In the genomic region with DNA sequence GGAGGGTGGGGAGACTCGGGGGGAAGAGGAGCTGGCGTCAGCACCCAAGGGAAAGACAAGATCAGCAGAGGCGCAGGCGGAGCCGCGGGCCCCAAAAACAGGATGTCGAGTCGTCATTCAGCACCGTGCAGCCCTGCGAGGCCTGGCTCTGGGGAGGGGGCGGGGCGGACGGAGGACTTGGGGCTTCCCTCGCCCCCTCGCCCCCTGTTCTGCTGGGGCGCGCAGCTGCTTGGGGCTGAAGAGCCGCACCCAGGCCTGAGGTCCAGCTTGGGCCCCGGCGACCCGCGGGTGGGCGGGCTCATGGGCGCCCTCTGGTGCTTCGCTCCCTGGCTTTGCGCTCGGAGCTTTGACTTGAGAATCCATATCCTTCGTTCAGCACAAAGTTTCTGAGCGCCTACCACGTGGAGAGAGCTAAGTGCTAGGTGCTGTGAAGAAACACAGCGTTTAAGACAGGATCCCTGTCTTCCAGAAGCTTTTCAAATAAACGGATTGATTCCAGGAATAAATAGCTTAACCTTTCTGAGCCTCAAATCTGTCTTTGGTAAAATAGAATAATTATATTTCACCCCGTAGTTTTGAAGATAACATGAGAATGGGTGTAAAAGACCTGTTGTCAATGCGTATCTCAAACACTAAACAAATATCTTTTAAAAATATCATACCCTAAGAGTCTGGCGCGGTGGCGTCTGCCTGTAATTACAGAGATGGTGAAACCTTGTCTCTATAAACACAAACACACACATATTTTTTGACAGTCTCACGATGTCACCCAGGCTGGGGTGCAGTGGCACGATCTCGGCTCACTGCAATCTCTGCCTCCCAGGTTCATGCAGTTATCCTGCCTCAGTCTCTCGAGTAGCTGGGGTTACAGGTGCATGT, we compare ENCODE assay signal across 8 cellular contexts. TPM values are rescaled to one million over a fixed set of nuclear protein-coding genes. Genes with fewer than 3 reads are reported as not detected.
DNase-seq lines count a peak whose midpoint lies in the region; ATAC-seq, FAIRE-seq and TF ChIP-seq lines count a peak whose summit lies in the region.

No MANE protein-coding gene starts in this region.

- H3K27me3 ChIP-seq in CD8-positive, alpha-beta memory T cell (ENCODE audit: insufficient read depth, low read length, poor library complexity, severe bottlenecking): no peaks in the 10 kb centered on the region
- H3K27me3 ChIP-seq in lung (ENCODE audit: control insufficient read depth, insufficient read depth): no peaks in the 10 kb centered on the region

- H3K4me3 Mint-ChIP-seq in CD8-positive, alpha-beta memory T cell: peak overlapping the region; percentile 85 to 96 (median 91)
- peak overlapping the region; percentile 93 for H3K4me3 Mint-ChIP-seq in activated CD4-positive, alpha-beta T cell treated with anti-CD3 and anti-CD28 coated beads, Interleukin-2, amount 10 ng/mL, durations not matched to agents 24 days and 14 days

- peak overlapping the region; percentile 86 for H3K27ac ChIP-seq in CD8-positive, alpha-beta memory T cell (ENCODE audit: low read depth, low read length)
- peak overlapping the region; percentile 58 to 100 for H3K27ac ChIP-seq in lung (ENCODE audit: low read depth in 1 of 2, low read length in 1 of 2)

- H3K9me3 Mint-ChIP-seq in CD8-positive, alpha-beta memory T cell: no peaks in the 10 kb centered on the region
- H3K9me3 Mint-ChIP-seq in activated CD4-positive, alpha-beta T cell treated with anti-CD3 and anti-CD28 coated beads, Interleukin-2, amount 10 ng/mL, durations not matched to agents 24 days and 14 days: no peaks in the 10 kb centered on the region

- peak; percentile 89 to 97 (median 96) for DNase-seq in CD8-positive, alpha-beta memory T cell
- DNase-seq in GM19239 (ENCODE audit: insufficient read length, low spot score) (peak; percentile 44), NCI-H510A (lab: John Stamatoyannopoulos, UW) (peak; percentile 59), ecto neural progenitor cell (ENCODE audit: low spot score) (peak; percentile 89), lung (ENCODE audit: low spot score) (peak; percentile 87)
- peak; percentile 97 for DNase-seq in activated CD4-positive, alpha-beta T cell treated with anti-CD3 and anti-CD28 coated beads, Interleukin-2, amount 10 ng/mL, durations not matched to agents 24 days and 14 days
- peak; percentile 75 to 76 for DNase-seq in stimulated activated CD8-positive, alpha-beta memory T cell treated with anti-CD3 and anti-CD28 coated beads, Interleukin-7, amount 100 ng/mL, for 1 hour (ENCODE audit: low read depth in 2 of 2)

- POLR2A ChIA-PET in CD8-positive, alpha-beta memory T cell (lab: Charles Lee): interaction anchor here (0.7 to 4.7 kb wide), 16 partner anchors 10 to 231 kb away, joined by 3 to 157 read pairs (median 7); partner anchors contain the start of genes NUP98, PGAP2 and STIM1

- H3K4me1 Mint-ChIP-seq in CD8-positive, alpha-beta memory T cell: peaks cover 37 to 48% (median 43%) of the 10 kb centered on the region in 3 donors
- peaks cover 55% of the 10 kb centered on the region for H3K4me1 Mint-ChIP-seq in activated CD4-positive, alpha-beta T cell treated with anti-CD3 and anti-CD28 coated beads, Interleukin-2, amount 10 ng/mL, durations not matched to agents 24 days and 14 days

- H3K9me3 ChIP-seq in CD8-positive, alpha-beta memory T cell (ENCODE audit: low read length): no peaks in the 10 kb centered on the region
- no peaks in the 10 kb centered on the region for H3K9me3 ChIP-seq in lung (ENCODE audit: control insufficient read depth in 2 of 2, insufficient read depth in 1 of 2, low read length in 1 of 2)

- no peaks in the 10 kb centered on the region for H3K36me3 ChIP-seq in CD8-positive, alpha-beta memory T cell (ENCODE audit: insufficient read depth, low read length)
- no peaks in the 10 kb centered on the region for H3K36me3 ChIP-seq in lung (ENCODE audit: control insufficient read depth in 2 of 2, insufficient read depth in 2 of 2, low read length in 2 of 2)

- intact Hi-C loops in activated CD4-positive, alpha-beta T cell treated with anti-CD3 and anti-CD28 coated beads, Interleukin-2, amount 10 ng/mL, durations not matched to agents 24 days and 14 days (cut with micrococcal nuclease): loop anchor here (1.0 to 2.0 kb wide), 7 partner anchors 8 to 253 kb away; partner anchors contain the start of genes NUP98 and RRM1

- H3K27me3 Mint-ChIP-seq in CD8-positive, alpha-beta memory T cell: peaks cover 0 to 4% of the 10 kb centered on the region in 2 donors
- no peaks in the 10 kb centered on the region for H3K27me3 Mint-ChIP-seq in activated CD4-positive, alpha-beta T cell treated with anti-CD3 and anti-CD28 coated beads, Interleukin-2, amount 10 ng/mL, durations not matched to agents 24 days and 14 days

- CTCF ChIA-PET in CD8-positive, alpha-beta memory T cell (lab: Charles Lee): interaction anchor here (0.7 to 14.4 kb wide), 29 partner anchors 9 to 253 kb away, joined by 3 to 297 read pairs (median 4); partner anchors contain the start of genes NUP98, PGAP2 and STIM1

- ATAC-seq in HG03432 (IDR thresholded peaks at IDR 0.05; ENCODE audit: unreplicated experiment) (peak; percentile 65), lung (ENCODE audit: insufficient read depth, low FRiP score) (peak; percentile 78)

- H3K36me3 Mint-ChIP-seq in CD8-positive, alpha-beta memory T cell: peaks cover 0 to 27% (median 5%) of the 10 kb centered on the region in 3 donors
- H3K36me3 Mint-ChIP-seq in activated CD4-positive, alpha-beta T cell treated with anti-CD3 and anti-CD28 coated beads, Interleukin-2, amount 10 ng/mL, durations not matched to agents 24 days and 14 days (ENCODE audit: low read depth): peaks cover 25% of the 10 kb centered on the region

- peak; percentile 70 for TF ChIP-seq CTCF in lung (IDR thresholded peaks at IDR 0.05; ENCODE audit: control extremely low read depth, extremely low read depth)

- peak overlapping the region; percentile 60 for H3K4me3 ChIP-seq in CD8-positive, alpha-beta memory T cell (ENCODE audit: low read length)
- peak overlapping the region; percentile 62 for H3K4me3 ChIP-seq in lung

- peaks cover 32% of the 10 kb centered on the region for H3K4me1 ChIP-seq in CD8-positive, alpha-beta memory T cell (ENCODE audit: insufficient read depth, low read length)
- peaks cover 12 to 24% of the 10 kb centered on the region in 2 donors for H3K4me1 ChIP-seq in lung (ENCODE audit: control insufficient read depth in 2 of 2, insufficient read depth in 2 of 2, low read length in 2 of 2)

- WGBS in lung, 2 donors: 16 to 20% methylated on average over 36 to 41 of the region's 41 CpGs

- peak overlapping the region; percentile 94 to 99 (median 96) for H3K27ac Mint-ChIP-seq in CD8-positive, alpha-beta memory T cell
- H3K27ac Mint-ChIP-seq in activated CD4-positive, alpha-beta T cell treated with anti-CD3 and anti-CD28 coated beads, Interleukin-2, amount 10 ng/mL, durations not matched to agents 24 days and 14 days: peak overlapping the region; percentile 97

- peak; percentile 88 for FAIRE-seq in GM19239 (lab: Jason Lieb, UNC)

RNA-seq across cellular contexts. Expression of gene RHOG, which starts 0.9 kb away (rescaled TPM):
- 100 to 1,000 TPM; 170 to 175 TPM for total RNA-seq in CD8-positive, alpha-beta memory T cell
- 229 TPM for polyA plus RNA-seq in CD8-positive, alpha-beta memory T cell
- 174 and 176 TPM in 2 replicates for total RNA-seq in activated CD4-positive, alpha-beta T cell treated with anti-CD3 and anti-CD28 coated beads, Interleukin-2, amount 10 ng/mL, durations not matched to agents 24 days and 14 days
- 10 to 100 TPM; 15.4 to 95.8 TPM for total RNA-seq in lung
- polyA plus RNA-seq in lung: 100 to 1,000 TPM in 1 of 2 donors, 10 to 100 TPM in 1; 69.4 to 287 TPM

RNA-seq across cellular contexts. Expression of gene STIM1, which starts 13.8 kb away (rescaled TPM):
- total RNA-seq in CD8-positive, alpha-beta memory T cell: 10 to 100 TPM; 45.6 to 46.0 TPM
- polyA plus RNA-seq in CD8-positive, alpha-beta memory T cell: 43.8 TPM
- 60.6 and 63.4 TPM in 2 replicates for total RNA-seq in activated CD4-positive, alpha-beta T cell treated with anti-CD3 and anti-CD28 coated beads, Interleukin-2, amount 10 ng/mL, durations not matched to agents 24 days and 14 days
- 10 to 100 TPM; 49.7 to 56.4 TPM for total RNA-seq in lung
- 10 to 100 TPM; 12.1 to 32.6 TPM for polyA plus RNA-seq in lung

RNA-seq across cellular contexts. Expression of gene PGAP2, which starts 33.3 kb away (rescaled TPM):
- total RNA-seq in CD8-positive, alpha-beta memory T cell: 10 to 100 TPM; 38.9 to 40.2 TPM
- 16.1 TPM for polyA plus RNA-seq in CD8-positive, alpha-beta memory T cell
- total RNA-seq in activated CD4-positive, alpha-beta T cell treated with anti-CD3 and anti-CD28 coated beads, Interleukin-2, amount 10 ng/mL, durations not matched to agents 24 days and 14 days: 30.0 and 32.5 TPM in 2 replicates
- 10 to 100 TPM; 22.4 to 23.6 TPM for total RNA-seq in lung
- polyA plus RNA-seq in lung: 10 to 100 TPM; 17.5 to 19.4 TPM

RNA-seq across cellular contexts. Expression of gene NUP98, which starts 44.3 kb away (rescaled TPM):
- total RNA-seq in CD8-positive, alpha-beta memory T cell: 100 to 1,000 TPM; 101 to 105 TPM
- 49.0 TPM for polyA plus RNA-seq in CD8-positive, alpha-beta memory T cell
- total RNA-seq in activated CD4-positive, alpha-beta T cell treated with anti-CD3 and anti-CD28 coated beads, Interleukin-2, amount 10 ng/mL, durations not matched to agents 24 days and 14 days: 122 and 129 TPM in 2 replicates
- total RNA-seq in lung: 100 to 1,000 TPM in 1 of 2 donors, 10 to 100 TPM in 1; 67.1 to 109 TPM
- 10 to 100 TPM; 16.6 to 52.3 TPM for polyA plus RNA-seq in lung

Comparison
In these comparisons a context has a peak if more than half of its experiments do, and no peak if none do; other contexts are left out.
1. Peak in every context shown above with its lines: DNase-seq, ATAC-seq, H3K4me3 ChIP-seq and H3K27ac ChIP-seq.
2. DNase-seq: peak in every context shown above with its lines; median percentile 97 in activated CD4-positive, alpha-beta T cell treated with anti-CD3 and anti-CD28 coated beads, Interleukin-2, amount 10 ng/mL, durations not matched to agents 24 days and 14 days; 96 in CD8-positive, alpha-beta memory T cell; 89 in ecto neural progenitor cell; 87 in lung; 76 in stimulated activated CD8-positive, alpha-beta memory T cell treated with anti-CD3 and anti-CD28 coated beads, Interleukin-7, amount 100 ng/mL, for 1 hour; 59 in NCI-H510A; 44 in GM19239.